24 cellular contexts compared by ENCODE assay signal in genomic region chr1:201454568-201454967, GRCh38. TPM values are rescaled to one million over a fixed set of nuclear protein-coding genes. Genes with fewer than 3 reads are reported as not detected.
DNase-seq lines count a peak whose midpoint lies in the region; ATAC-seq and TF ChIP-seq lines count a peak whose summit lies in the region.
"Had no signal": no experiment of that assay in that cellular context is flagged by ENCODE, and none has a peak within 500 bp of the region (broad histone marks: within the 10 kb centered on the region; RNA-seq: fewer than 3 reads in every experiment).

No MANE protein-coding gene starts in this region.

- DNase-seq in G401 (ENCODE audit: low spot score) (peak; percentile 59), lower lobe of right lung (no peak), HCEC 1CT (no peak)
- no peak for DNase-seq in activated T-helper 1 cell treated with anti-CD3 and anti-CD28 coated beads, Interleukin-12 subunit alpha, Interleukin-12 subunit beta, Interleukin-2, Interleukin-4 antibody, amounts not matched to agents 30 ng/mL and 10 ng/mL and 1 ng/mL, durations not matched to agents 14 hours and 24 hours and 36 hours (ENCODE audit: low spot score)
- no peak for DNase-seq in effector CD8-positive, alpha-beta T cell (lab: John Stamatoyannopoulos, UW)
- DNase-seq: activated CD4-positive, CD25-positive, alpha-beta regulatory T cell; activated naive CD4-positive, alpha-beta T cell treated with Interleukin-2 at 50 U/mL for 16 hours; activated T-cell treated with anti-CD3 and anti-CD28 coated beads for 4 hours; amygdala; CD8-positive, alpha-beta memory T cell; hypothalamus; KG1; NCI-H2029 treated with DMSO at 0.1 percent for 48 hours; NCI-H524 treated with DMSO at 0.1 percent for 48 hours; small intestine; stimulated activated naive B cell treated with anti-CD40 and anti-IgM and Interleukin-4, amounts not matched to agents 10 μg/mL and 1 μg/mL and 100 μg/mL, for 72 hours had no signal

- H3K27me3 Mint-ChIP-seq in activated T-helper 1 cell treated with anti-CD3 and anti-CD28 coated beads, Interleukin-12 subunit alpha, Interleukin-12 subunit beta, Interleukin-2, Interleukin-4 antibody, amounts not matched to agents 30 ng/mL and 10 ng/mL and 1 ng/mL, durations not matched to agents 14 hours and 24 hours and 36 hours (ENCODE audit: insufficient read depth), result peaks cover 5% of the 10 kb centered on the region

- H3K36me3 ChIP-seq in ACC112 (ENCODE audit: insufficient read depth, low read length), result no peaks in the 10 kb centered on the region
- no peaks in the 10 kb centered on the region for H3K36me3 ChIP-seq in lower lobe of right lung

- no peak overlapping the region for H3K4me3 ChIP-seq in ACC112 (ENCODE audit: low read depth, low read length)
- no peak overlapping the region for H3K4me3 ChIP-seq in lower lobe of right lung
- H3K4me3 ChIP-seq: dorsolateral prefrontal cortex had no signal

- no peaks in the 10 kb centered on the region for H3K79me2 ChIP-seq in ACC112 (ENCODE audit: control insufficient read depth, insufficient read depth, low read length, unreplicated experiment)

- no peak for TF ChIP-seq CTCF in lower lobe of right lung (IDR thresholded peaks at IDR 0.05)

- peaks cover 39% of the 10 kb centered on the region for H3K4me1 Mint-ChIP-seq in activated T-helper 1 cell treated with anti-CD3 and anti-CD28 coated beads, Interleukin-12 subunit alpha, Interleukin-12 subunit beta, Interleukin-2, Interleukin-4 antibody, amounts not matched to agents 30 ng/mL and 10 ng/mL and 1 ng/mL, durations not matched to agents 14 hours and 24 hours and 36 hours (ENCODE audit: low read depth)
- H3K4me1 Mint-ChIP-seq: CD8-positive, alpha-beta memory T cell had no signal

- H3K27me3 ChIP-seq in ACC112 (ENCODE audit: insufficient read depth, low read length), result no peaks in the 10 kb centered on the region
- no peaks in the 10 kb centered on the region for H3K27me3 ChIP-seq in lower lobe of right lung (ENCODE audit: low read depth)
- H3K27me3 ChIP-seq: dorsolateral prefrontal cortex had no signal

- H3K9me3 Mint-ChIP-seq in activated T-helper 1 cell treated with anti-CD3 and anti-CD28 coated beads, Interleukin-12 subunit alpha, Interleukin-12 subunit beta, Interleukin-2, Interleukin-4 antibody, amounts not matched to agents 30 ng/mL and 10 ng/mL and 1 ng/mL, durations not matched to agents 14 hours and 24 hours and 36 hours, result no peaks in the 10 kb centered on the region
- H3K9me3 Mint-ChIP-seq: activated CD4-positive, alpha-beta memory T cell treated with anti-CD3 and anti-CD28 coated beads for 36 hours; stimulated activated naive B cell treated with anti-CD40 and anti-IgM and Interleukin-4, amounts not matched to agents 10 μg/mL and 1 μg/mL and 100 μg/mL, for 72 hours had no signal

- H3K27ac ChIP-seq in ACC112 (ENCODE audit: low read depth, low read length) (peak overlapping the region; percentile 52; the same call in 1 of the 2 replicates), lower lobe of right lung (peak overlapping the region; percentile 38)

- peak overlapping the region; percentile 22 for H2AFZ ChIP-seq in ACC112 (ENCODE audit: low read length, unreplicated experiment)

- H3K4me1 ChIP-seq in ACC112 (ENCODE audit: control insufficient read depth, insufficient read depth, low read length, unreplicated experiment) (peaks cover 58% of the 10 kb centered on the region), lower lobe of right lung (peaks cover 44% of the 10 kb centered on the region)

- intact Hi-C loops in activated T-helper 1 cell treated with anti-CD3 and anti-CD28 coated beads, Interleukin-12 subunit alpha, Interleukin-12 subunit beta, Interleukin-2, Interleukin-4 antibody, amounts not matched to agents 30 ng/mL and 10 ng/mL and 1 ng/mL, durations not matched to agents 14 hours and 24 hours and 36 hours (cut with micrococcal nuclease), result loop anchor here (1.0 to 2.0 kb wide), 3 partner anchors 14 to 26 kb away; partner anchors contain the start of gene PHLDA3
- intact Hi-C loops in lower lobe of right lung (cut with DNase I), result no loop called here

- peak overlapping the region; percentile 16 for H3K4me3 Mint-ChIP-seq in activated T-helper 1 cell treated with anti-CD3 and anti-CD28 coated beads, Interleukin-12 subunit alpha, Interleukin-12 subunit beta, Interleukin-2, Interleukin-4 antibody, amounts not matched to agents 30 ng/mL and 10 ng/mL and 1 ng/mL, durations not matched to agents 14 hours and 24 hours and 36 hours
- H3K4me3 Mint-ChIP-seq: activated CD4-positive, alpha-beta memory T cell treated with anti-CD3 and anti-CD28 coated beads for 36 hours; CD8-positive, alpha-beta memory T cell; stimulated activated naive B cell treated with anti-CD40 and anti-IgM and Interleukin-4, amounts not matched to agents 10 μg/mL and 1 μg/mL and 100 μg/mL, for 72 hours had no signal

- in situ Hi-C loops in G401 (cut with HindIII; ENCODE audit: low sequenced_read_pairs), result no loop called here

- no peaks in the 10 kb centered on the region for H3K9me3 ChIP-seq in lower lobe of right lung

- H3K27ac Mint-ChIP-seq in activated T-helper 1 cell treated with anti-CD3 and anti-CD28 coated beads, Interleukin-12 subunit alpha, Interleukin-12 subunit beta, Interleukin-2, Interleukin-4 antibody, amounts not matched to agents 30 ng/mL and 10 ng/mL and 1 ng/mL, durations not matched to agents 14 hours and 24 hours and 36 hours, result peak overlapping the region; percentile 48
- H3K27ac Mint-ChIP-seq: activated CD4-positive, alpha-beta memory T cell treated with anti-CD3 and anti-CD28 coated beads for 36 hours; stimulated activated naive B cell treated with anti-CD40 and anti-IgM and Interleukin-4, amounts not matched to agents 10 μg/mL and 1 μg/mL and 100 μg/mL, for 72 hours had no signal

- ATAC-seq in lower lobe of right lung (no peak), GM21447 (IDR thresholded peaks at IDR 0.05; ENCODE audit: unreplicated experiment) (no peak)

- no peaks in the 10 kb centered on the region for H3K36me3 Mint-ChIP-seq in activated T-helper 1 cell treated with anti-CD3 and anti-CD28 coated beads, Interleukin-12 subunit alpha, Interleukin-12 subunit beta, Interleukin-2, Interleukin-4 antibody, amounts not matched to agents 30 ng/mL and 10 ng/mL and 1 ng/mL, durations not matched to agents 14 hours and 24 hours and 36 hours (ENCODE audit: low read depth)
- H3K36me3 Mint-ChIP-seq: activated CD4-positive, alpha-beta memory T cell treated with anti-CD3 and anti-CD28 coated beads for 36 hours; CD8-positive, alpha-beta memory T cell; stimulated activated naive B cell treated with anti-CD40 and anti-IgM and Interleukin-4, amounts not matched to agents 10 μg/mL and 1 μg/mL and 100 μg/mL, for 72 hours had no signal

RNA-seq across cellular contexts. Expression of gene PHLDA3, which starts 14.4 kb away (rescaled TPM):
- 400 and 462 TPM in 2 replicates for total RNA-seq in G401 (2014; rRNA removed; shearing (Covaris generic))
- 16.6 and 17.3 TPM in 2 replicates for total RNA-seq in activated T-helper 1 cell treated with anti-CD3 and anti-CD28 coated beads, Interleukin-12 subunit alpha, Interleukin-12 subunit beta, Interleukin-2, Interleukin-4 antibody, amounts not matched to agents 30 ng/mL and 10 ng/mL and 1 ng/mL, durations not matched to agents 14 hours and 24 hours and 36 hours
- 97.1 TPM for total RNA-seq in lower lobe of right lung

RNA-seq across cellular contexts. Expression of gene TNNI1, which starts 33.0 kb away (rescaled TPM):
- total RNA-seq in G401 (2014; rRNA removed; shearing (Covaris generic)), result 57.1 and 57.8 TPM in 2 replicates
- not detected in 2 replicates for total RNA-seq in activated T-helper 1 cell treated with anti-CD3 and anti-CD28 coated beads, Interleukin-12 subunit alpha, Interleukin-12 subunit beta, Interleukin-2, Interleukin-4 antibody, amounts not matched to agents 30 ng/mL and 10 ng/mL and 1 ng/mL, durations not matched to agents 14 hours and 24 hours and 36 hours
- 0.21 TPM for total RNA-seq in lower lobe of right lung
- total RNA-seq: activated CD4-positive, alpha-beta memory T cell treated with anti-CD3 and anti-CD28 coated beads for 36 hours; CD8-positive, alpha-beta memory T cell; HT1080; pulmonary artery endothelial cell; temporal lobe had no signal

RNA-seq across cellular contexts. Expression of gene CSRP1, which starts 52.4 kb away (rescaled TPM):
- 176 and 198 TPM in 2 replicates for total RNA-seq in G401 (2014; rRNA removed; shearing (Covaris generic))
- 66.0 and 66.2 TPM in 2 replicates for total RNA-seq in activated T-helper 1 cell treated with anti-CD3 and anti-CD28 coated beads, Interleukin-12 subunit alpha, Interleukin-12 subunit beta, Interleukin-2, Interleukin-4 antibody, amounts not matched to agents 30 ng/mL and 10 ng/mL and 1 ng/mL, durations not matched to agents 14 hours and 24 hours and 36 hours
- 185 TPM for total RNA-seq in lower lobe of right lung

RNA-seq across cellular contexts. Expression of gene LAD1, which starts 55.4 kb away (rescaled TPM):
- 0.20 and 6.1 TPM in 2 replicates for total RNA-seq in G401 (2014; rRNA removed; shearing (Covaris generic))
- total RNA-seq in activated T-helper 1 cell treated with anti-CD3 and anti-CD28 coated beads, Interleukin-12 subunit alpha, Interleukin-12 subunit beta, Interleukin-2, Interleukin-4 antibody, amounts not matched to agents 30 ng/mL and 10 ng/mL and 1 ng/mL, durations not matched to agents 14 hours and 24 hours and 36 hours, result not detected in 2 replicates
- 35.3 TPM for total RNA-seq in lower lobe of right lung
- total RNA-seq: activated CD4-positive, alpha-beta memory T cell treated with anti-CD3 and anti-CD28 coated beads for 36 hours; CD8-positive, alpha-beta memory T cell; frontal cortex; HT1080; pulmonary artery endothelial cell; temporal lobe had no signal

Comparison
In these comparisons a context has a peak if more than half of its experiments do, and no peak if none do; other contexts are left out.
1. RNA of gene TNNI1, which starts 33.0 kb away (total RNA-seq): 57.1 to 57.8 TPM in G401; 0.21 TPM in lower lobe of right lung (single experiment) and not detected in activated T-helper 1 cell treated with anti-CD3 and anti-CD28 coated beads, Interleukin-12 subunit alpha, Interleukin-12 subunit beta, Interleukin-2, Interleukin-4 antibody, amounts not matched to agents 30 ng/mL and 10 ng/mL and 1 ng/mL, durations not matched to agents 14 hours and 24 hours and 36 hours; every median in the first group is over 10 times any median in the second.